ENCODE assay signal across 18 cellular contexts in the genomic region with DNA sequence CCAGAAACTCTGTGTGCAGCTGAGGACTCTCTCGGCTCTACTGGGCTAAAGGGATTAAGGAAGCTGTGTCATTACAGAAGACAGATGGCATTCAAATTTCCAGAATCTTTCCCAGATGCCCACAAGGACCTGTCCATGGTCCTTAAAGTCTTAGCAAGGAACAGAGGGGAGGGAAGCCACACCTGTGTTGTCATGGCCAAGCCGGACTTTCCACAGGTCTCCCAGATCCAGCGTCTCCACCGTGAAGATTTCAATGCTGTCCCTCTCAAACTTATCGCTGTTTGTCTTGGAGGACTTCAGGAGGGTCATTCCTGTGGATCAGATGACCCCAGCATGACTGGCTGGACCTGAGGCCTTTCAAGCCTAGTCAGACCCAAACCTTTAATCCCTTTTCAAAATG.
DNase-seq lines count a peak whose midpoint lies in the region; ATAC-seq lines count a peak whose summit lies in the region.
"Had no signal": no experiment of that assay in that cellular context is flagged by ENCODE, and none has a peak within 500 bp of the region (broad histone marks: within the 10 kb centered on the region; RNA-seq: fewer than 3 reads in every experiment).

No MANE protein-coding gene starts in this region.

- H3K79me2 ChIP-seq in GM23248 (ENCODE audit: insufficient read depth) (no peaks in the 10 kb centered on the region), mesendoderm (ENCODE audit: control insufficient read depth, insufficient read depth, low read length) (no peaks in the 10 kb centered on the region)

- no peaks in the 10 kb centered on the region for H4K20me1 ChIP-seq in GM23248 (ENCODE audit: insufficient read depth)

- in situ Hi-C loops in GM23248 (cut with MboI), result no loop called here

- no peaks in the 10 kb centered on the region for H3K36me3 ChIP-seq in GM23248 (ENCODE audit: low read depth)
- H3K36me3 ChIP-seq in mesendoderm (ENCODE audit: control insufficient read depth, insufficient read depth, low read length), result no peaks in the 10 kb centered on the region
- H3K36me3 ChIP-seq: right atrium auricular region, tibial nerve had no signal

- H3K4me1 ChIP-seq in GM23248 (ENCODE audit: insufficient read depth) (no peaks in the 10 kb centered on the region), mesendoderm (ENCODE audit: control insufficient read depth, low read depth, low read length) (no peaks in the 10 kb centered on the region)
- H3K4me1 ChIP-seq: heart right ventricle, right atrium auricular region, tibial nerve had no signal

- H2BK15ac ChIP-seq in mesendoderm (replicated peaks; ENCODE audit: low read depth), result no peak overlapping the region

- H3K27me3 ChIP-seq in GM23248 (replicated peaks; ENCODE audit: insufficient read depth), result no peaks in the 10 kb centered on the region
- H3K27me3 ChIP-seq in mesendoderm (ENCODE audit: insufficient read depth, low read length, poor library complexity), result no peaks in the 10 kb centered on the region
- H3K27me3 ChIP-seq: heart right ventricle, right atrium auricular region, tibial nerve had no signal

- H2BK120ac ChIP-seq in mesendoderm (ENCODE audit: low read depth, low read length), result no peak overlapping the region

- H3K18ac ChIP-seq in mesendoderm (ENCODE audit: low read length), result no peak overlapping the region

- no peak for ATAC-seq in HG03039 (IDR thresholded peaks at IDR 0.05; ENCODE audit: unreplicated experiment)
- ATAC-seq in HG03342 (IDR thresholded peaks at IDR 0.05; ENCODE audit: unreplicated experiment), result no peak
- ATAC-seq: heart right ventricle, Right ventricle myocardium inferior had no signal

- H3K79me1 ChIP-seq in mesendoderm (ENCODE audit: low read length), result no peaks in the 10 kb centered on the region

- H3K4ac ChIP-seq in mesendoderm (ENCODE audit: low read depth, low read length), result no peak overlapping the region

- H2BK5ac ChIP-seq in mesendoderm (ENCODE audit: low read length), result no peak overlapping the region

- no peaks in the 10 kb centered on the region for H3K9me3 ChIP-seq in GM23248 (ENCODE audit: low read depth)
- H3K9me3 ChIP-seq: heart right ventricle, right atrium auricular region, tibial nerve had no signal

- H3F3A ChIP-seq in GM23248 (ENCODE audit: insufficient read depth), result no peaks in the 10 kb centered on the region

- H3K4me2 ChIP-seq in GM23248 (ENCODE audit: unreplicated experiment) (no peak overlapping the region), mesendoderm (ENCODE audit: low read length) (no peak overlapping the region)

- H3K56ac ChIP-seq in mesendoderm (ENCODE audit: low read length), result no peak overlapping the region

- H3K9ac ChIP-seq in GM23248 (no peak overlapping the region), mesendoderm (ENCODE audit: low read length) (no peak overlapping the region)

- no peak overlapping the region for H3K23ac ChIP-seq in mesendoderm (ENCODE audit: low read length)

- 33 to 39% methylated on average over 5 of the region's 5 CpGs for WGBS in GM23248 (ENCODE audit: low coverage in 1 of 2, low lambda C conversion rate in 2 of 2, missing lambda C conversion rate in 2 of 2), 2 experiments
- no CpG with 5 or more reads among the region's 5 CpGs for WGBS in mesendoderm (ENCODE audit: extremely low coverage, insufficient coverage, low lambda C conversion rate)

- H3K4me3 ChIP-seq in GM23248, result no peak overlapping the region
- no peak overlapping the region for H3K4me3 ChIP-seq in mesendoderm (ENCODE audit: low read length)
- H3K4me3 ChIP-seq: heart right ventricle, right atrium auricular region, tibial nerve had no signal

- H3K9me2 ChIP-seq in GM23248 (ENCODE audit: insufficient read depth), result no peaks in the 10 kb centered on the region

- DNase-seq in GM23248 (peak; percentile 34), NCI-H82 treated with DMSO at 0.1 percent for 48 hours (lab: John Stamatoyannopoulos, UW; ENCODE audit: unreplicated experiment) (peak; percentile 85), dermis blood vessel endothelial cell (peak; percentile 29), mesendoderm (peak; percentile 53), SIG-M5 treated with dmso at 0.1 percent for 504 hours (lab: John Stamatoyannopoulos, UW; ENCODE audit: unreplicated experiment) (no peak)
- no peak for DNase-seq in central memory CD4-positive, alpha-beta T cell
- DNase-seq: activated naive CD4-positive, alpha-beta T cell treated with anti-CD3 and anti-CD28 coated beads for 36 hours; caudate nucleus; DND-41; heart right ventricle; NCI-H748 treated with DMSO at 0.1 percent for 48 hours; stimulated activated CD4-positive, alpha-beta T cell treated with anti-CD3 and anti-CD28 coated beads, Interleukin-4, amount 100 ng/mL, for 24 hours had no signal

- H4K5ac ChIP-seq in mesendoderm (ENCODE audit: low read length), result no peak overlapping the region

- H4K8ac ChIP-seq in mesendoderm (ENCODE audit: low read depth, low read length), result no peak overlapping the region

- H3K27ac ChIP-seq in GM23248 (no peak overlapping the region), mesendoderm (ENCODE audit: low read depth, low read length) (no peak overlapping the region)
- H3K27ac ChIP-seq: epithelial cell of prostate, heart right ventricle, right atrium auricular region, tibial nerve had no signal

- H2AFZ ChIP-seq in GM23248, result no peak overlapping the region

- H2AK5ac ChIP-seq in mesendoderm (ENCODE audit: low read length), result no peak overlapping the region

Comparison
In these comparisons a context has a peak if more than half of its experiments do, and no peak if none do; other contexts are left out.
1. DNase-seq: peak in GM23248 (single experiment), NCI-H82 treated with DMSO at 0.1 percent for 48 hours (single experiment), dermis blood vessel endothelial cell (single experiment) and mesendoderm (single experiment); none in SIG-M5 treated with dmso at 0.1 percent for 504 hours (single experiment) and central memory CD4-positive, alpha-beta T cell (single experiment).